ENCODE assay signal across 26 cellular contexts in genomic region chr6:79724816-79725215, GRCh38.
"Had no signal": no experiment of that assay in that cellular context is flagged by ENCODE, and none has a peak within 500 bp of the region (broad histone marks: within the 10 kb centered on the region; RNA-seq: fewer than 3 reads in every experiment).

No MANE protein-coding gene starts in this region.

- H3K27ac ChIP-seq: esophagus muscularis mucosa, foreskin keratinocyte, lower lobe of right lung, sigmoid colon, stomach, thyroid gland, upper lobe of right lung had no signal

- H3K36me3 ChIP-seq: esophagus muscularis mucosa, lower lobe of right lung, sigmoid colon, stomach, thyroid gland, upper lobe of right lung had no signal

- DNase-seq: activated CD4-positive, alpha-beta memory T cell treated with anti-CD3 and anti-CD28 coated beads, Interleukin-2, amount 10 ng/mL, durations not matched to agents 7 days and 5 days; activated CD4-positive, alpha-beta T cell treated with anti-CD3 and anti-CD28 coated beads, Interleukin-2, amount 10 ng/mL, durations not matched to agents 24 days and 14 days; activated CD4-positive, CD25-positive, alpha-beta regulatory T cell treated with anti-CD3 and anti-CD28 coated beads, Interleukin-2, amount 50 U/mL, for 72 hours; activated CD8-positive, alpha-beta memory T cell treated with anti-CD3 and anti-CD28 coated beads, Interleukin-2, amount 50 U/mL, for 48 hours; activated naive CD8-positive, alpha-beta T cell treated with anti-CD3 and anti-CD28 coated beads, Interleukin-2, amount 50 U/mL, for 24 hours; activated T-cell treated with anti-CD3 and anti-CD28 coated beads, Interleukin-2, amount 50 U/mL, for 24 hours; amygdala; central memory CD4-positive, alpha-beta T cell; dermis blood vessel endothelial cell; effector CD4-positive, alpha-beta T cell; foreskin keratinocyte; hypothalamus; immature natural killer cell; kidney; lower lobe of right lung; mesenchymal stem cell; sigmoid colon; stimulated activated CD4-positive, alpha-beta T cell treated with anti-CD3 and anti-CD28 coated beads, Interleukin-1b, Interleukin-23, amount 100 ng/mL, for 48 hours; stimulated activated naive B cell treated with anti-CD40 and anti-IgM and Interleukin-4, amounts not matched to agents 10 μg/mL and 1 μg/mL and 100 μg/mL, for 72 hours; stomach; T-helper 2 cell; thyroid gland; upper lobe of right lung had no signal

- H3K4me2 ChIP-seq: smooth muscle cell had no signal

- H3K9me3 ChIP-seq: esophagus muscularis mucosa, lower lobe of right lung, sigmoid colon, stomach, thyroid gland, upper lobe of right lung had no signal

- H3K4me3 ChIP-seq: esophagus muscularis mucosa, lower lobe of right lung, sigmoid colon, smooth muscle cell, stomach, thyroid gland, upper lobe of right lung had no signal

- ATAC-seq: activated naive CD8-positive, alpha-beta T cell treated with anti-CD3 and anti-CD28 coated beads, Interleukin-2, amount 50 U/mL, for 24 hours; foreskin keratinocyte; lower lobe of right lung; natural killer cell treated with Interleukin-12 subunit alpha and Interleukin-12 subunit beta and Interleukin-15 and Interleukin-18, amount 100 ng/mL, for 72 hours; stimulated activated naive B cell treated with anti-CD40 and anti-IgM and Interleukin-4, amounts not matched to agents 10 μg/mL and 1 μg/mL and 100 μg/mL, for 72 hours; upper lobe of right lung had no signal

- H3K4me1 ChIP-seq: esophagus muscularis mucosa, foreskin keratinocyte, lower lobe of right lung, sigmoid colon, stomach, thyroid gland, upper lobe of right lung had no signal

- H3K27me3 ChIP-seq: esophagus muscularis mucosa, sigmoid colon, stomach, thyroid gland, upper lobe of right lung had no signal
